In genomic region chr22:32951807-32952153, GRCh38 we compare ENCODE assay signal across 17 cellular contexts.
DNase-seq lines count a peak whose midpoint lies in the region; ATAC-seq and TF ChIP-seq lines count a peak whose summit lies in the region.
"Had no signal": no experiment of that assay in that cellular context is flagged by ENCODE, and none has a peak within 500 bp of the region (broad histone marks: within the 10 kb centered on the region; RNA-seq: fewer than 3 reads in every experiment).

No MANE protein-coding gene starts in this region.

- WGBS in upper lobe of left lung, 2 donors: 27 to 31% methylated on average over 6 to 7 of the region's 7 CpGs

- TF ChIP-seq POLR2A in upper lobe of left lung (IDR thresholded peaks at IDR 0.05): no peak

- TF ChIP-seq EP300 in upper lobe of left lung (IDR thresholded peaks at IDR 0.05): peak in 2 of 4 donors; percentile 35 to 79

- no peaks in the 10 kb centered on the region for H3K36me3 ChIP-seq in upper lobe of left lung
- H3K36me3 ChIP-seq: ascending aorta had no signal

- H3K4me3 ChIP-seq in fibroblast of pulmonary artery (replicated peaks; ENCODE audit: low read depth, low read length) (no peak overlapping the region), upper lobe of left lung (no peak overlapping the region)
- H3K4me3 ChIP-seq: ascending aorta had no signal

- ATAC-seq in left lobe of liver: peak; percentile 59
- peak in 1 of 2 donors; percentile 16 for ATAC-seq in upper lobe of left lung (ENCODE audit: low FRiP score in 2 of 2)
- ATAC-seq: HCT116 had no signal

- H3K9me3 ChIP-seq in upper lobe of left lung: no peaks in the 10 kb centered on the region
- H3K9me3 ChIP-seq: ascending aorta had no signal

- TF ChIP-seq CTCF in fibroblast of pulmonary artery (IDR thresholded peaks at IDR 0.05; ENCODE audit: low read length, missing control alignments): no peak
- no peak for TF ChIP-seq CTCF in upper lobe of left lung (IDR thresholded peaks at IDR 0.05)

- no peaks in the 10 kb centered on the region for H3K27me3 ChIP-seq in upper lobe of left lung
- H3K27me3 ChIP-seq: ascending aorta had no signal

- H3K4me1 ChIP-seq in upper lobe of left lung: peaks cover 23 to 37% (median 30%) of the 10 kb centered on the region in 4 donors

- DNase-seq in DMS 273 (lab: John Stamatoyannopoulos, UW; ENCODE audit: unreplicated experiment) (peak; percentile 12), DMS 273 treated with DMSO at 0.1 percent for 48 hours (lab: John Stamatoyannopoulos, UW) (no peak), fibroblast of pulmonary artery (ENCODE audit: low read depth) (peak; percentile 22), left lobe of liver (ENCODE audit: low spot score) (peak; percentile 50), upper lobe of left lung (peak in 1 of 2 donors; percentile 38), NCI-H345 treated with DMSO at 0.1 percent for 48 hours (lab: John Stamatoyannopoulos, UW; ENCODE audit: unreplicated experiment) (no peak), HuH-7 (ENCODE audit: low spot score) (no peak)
- no peak for DNase-seq in activated T-cell treated with anti-CD3 and anti-CD28 coated beads, Interleukin-2, amount 50 U/mL, for 48 hours
- DNase-seq: activated T-cell treated with anti-CD3 and anti-CD28 coated beads for 4 hours; NCI-H1048; NCI-H526; occipital lobe; stimulated activated CD4-positive, alpha-beta T cell treated with anti-CD3 and anti-CD28 coated beads, Interleukin-4, amount 100 ng/mL, for 1 hour had no signal

- H3K27ac ChIP-seq in upper lobe of left lung: peak overlapping the region; percentile 44 to 76 (median 64)
- H3K27ac ChIP-seq: 22Rv1, ascending aorta, KMS-11 had no signal

Comparison
In these comparisons a context has a peak if more than half of its experiments do, and no peak if none do; other contexts are left out.
1. DNase-seq: peak in DMS 273 (single experiment), fibroblast of pulmonary artery (single experiment) and left lobe of liver (single experiment); none in DMS 273 treated with DMSO at 0.1 percent for 48 hours (single experiment), NCI-H345 treated with DMSO at 0.1 percent for 48 hours (single experiment), activated T-cell treated with anti-CD3 and anti-CD28 coated beads, Interleukin-2, amount 50 U/mL, for 48 hours (0 of 2) and HuH-7 (single experiment).